12 cellular contexts compared by ENCODE assay signal in genomic region chr10:78042058-78042751, GRCh38. TPM values are rescaled to one million over a fixed set of nuclear protein-coding genes. Genes with fewer than 3 reads are reported as not detected.
DNase-seq lines count a peak whose midpoint lies in the region; ATAC-seq and TF ChIP-seq lines count a peak whose summit lies in the region.
"Had no signal": no experiment of that assay in that cellular context is flagged by ENCODE, and none has a peak within 500 bp of the region (broad histone marks: within the 10 kb centered on the region; RNA-seq: fewer than 3 reads in every experiment).

No MANE protein-coding gene starts in this region.

- H4K8ac ChIP-seq in trophoblast cell (ENCODE audit: low read depth, low read length): no peak overlapping the region

- H2BK12ac ChIP-seq in trophoblast cell (ENCODE audit: low read length): no peak overlapping the region

- no peak overlapping the region for H3K14ac ChIP-seq in trophoblast cell (ENCODE audit: low read length)

- H4K12ac ChIP-seq in trophoblast cell (ENCODE audit: low read depth, low read length): no peak overlapping the region

- no peak overlapping the region for H3K4me3 ChIP-seq in trophoblast cell (ENCODE audit: low read depth, low read length)
- H3K4me3 ChIP-seq: breast epithelium had no signal

- H3K4me1 ChIP-seq in trophoblast cell (ENCODE audit: control insufficient read depth in 1 of 2, insufficient read depth in 2 of 2, low read length in 2 of 2): no peaks in the 10 kb centered on the region
- H3K4me1 ChIP-seq: breast epithelium had no signal

- peaks cover 62% of the 10 kb centered on the region for H3K4me1 Mint-ChIP-seq in stimulated activated naive CD8-positive, alpha-beta T cell treated with anti-CD3 and anti-CD28 coated beads, Interleukin-15, Interleukin-2, amounts not matched to agents 100 ng/mL and 50 ng/mL, for 24 hours (ENCODE audit: low read depth)
- peaks cover 18% of the 10 kb centered on the region for H3K4me1 Mint-ChIP-seq in endothelial cell (ENCODE audit: unreplicated experiment)

- no peak overlapping the region for H3K9ac ChIP-seq in trophoblast cell (ENCODE audit: low read length)

- peaks cover 22 to 45% of the 10 kb centered on the region in 2 experiments for H3K36me3 ChIP-seq in trophoblast cell (ENCODE audit: control insufficient read depth in 1 of 2, insufficient read depth in 2 of 2, low read length in 2 of 2)

- H3K27ac ChIP-seq in trophoblast cell (ENCODE audit: low read depth, low read length): no peak overlapping the region
- H3K27ac ChIP-seq: breast epithelium had no signal

- no peak overlapping the region for H3K4ac ChIP-seq in trophoblast cell (ENCODE audit: low read depth, low read length)

- H3K23ac ChIP-seq in trophoblast cell (ENCODE audit: low read length): no peak overlapping the region

- no peaks in the 10 kb centered on the region for H3K27me3 ChIP-seq in trophoblast cell (ENCODE audit: insufficient read depth, low read length)
- H3K27me3 ChIP-seq: breast epithelium had no signal

- H2BK5ac ChIP-seq in trophoblast cell (ENCODE audit: low read depth, low read length, poor library complexity): no peak overlapping the region

- no peaks in the 10 kb centered on the region for H3K79me1 ChIP-seq in trophoblast cell (ENCODE audit: low read length)

- H3K18ac ChIP-seq in trophoblast cell (ENCODE audit: low read length): no peak overlapping the region

- no peaks in the 10 kb centered on the region for H3K9me3 Mint-ChIP-seq in stimulated activated naive CD8-positive, alpha-beta T cell treated with anti-CD3 and anti-CD28 coated beads, Interleukin-15, Interleukin-2, amounts not matched to agents 100 ng/mL and 50 ng/mL, for 24 hours
- H3K9me3 Mint-ChIP-seq in endothelial cell (ENCODE audit: unreplicated experiment): no peaks in the 10 kb centered on the region
- H3K9me3 Mint-ChIP-seq: CD4-positive, CD25-positive, alpha-beta regulatory T cell had no signal

- TF ChIP-seq CTCF in omental fat pad (IDR thresholded peaks at IDR 0.05): no peak
- TF ChIP-seq CTCF in endothelial cell (IDR thresholded peaks at IDR 0.05; ENCODE audit: unreplicated experiment): no peak

- no peaks in the 10 kb centered on the region for H3K9me3 ChIP-seq in trophoblast cell (ENCODE audit: insufficient read depth, low read depth, low read length)
- H3K9me3 ChIP-seq: breast epithelium had no signal

- no peak overlapping the region for H2AFZ ChIP-seq in trophoblast cell (ENCODE audit: insufficient read depth, low read length, poor library complexity)

- no peak overlapping the region for H4K91ac ChIP-seq in trophoblast cell (ENCODE audit: low read depth, low read length)

- ATAC-seq in stimulated activated naive CD8-positive, alpha-beta T cell treated with anti-CD3 and anti-CD28 coated beads, Interleukin-15, Interleukin-2, amounts not matched to agents 100 U/mL and 50 U/mL, for 24 hours: no peak
- ATAC-seq in omental fat pad (ENCODE audit: low FRiP score) (no peak), GM21576 (IDR thresholded peaks at IDR 0.05; ENCODE audit: unreplicated experiment) (no peak)

- H3K4me2 ChIP-seq in trophoblast cell (ENCODE audit: low read length): no peak overlapping the region

- no peak overlapping the region for H2AK5ac ChIP-seq in trophoblast cell (ENCODE audit: low read length)

- no peaks in the 10 kb centered on the region for H3K79me2 ChIP-seq in trophoblast cell (ENCODE audit: control insufficient read depth, insufficient read depth, low read length, poor library complexity)

- no CpG with 5 or more reads among the region's 2 CpGs for WGBS in trophoblast cell (ENCODE audit: extremely low coverage, insufficient coverage, insufficient read length)

- no peak for DNase-seq in stimulated activated naive CD8-positive, alpha-beta T cell treated with anti-CD3 and anti-CD28 coated beads, Interleukin-15, Interleukin-2, amounts not matched to agents 100 U/mL and 50 U/mL, for 24 hours
- peak; percentile 27 to 42 for DNase-seq in dermis microvascular lymphatic vessel endothelial cell (ENCODE audit: low read depth in 2 of 2)
- no peak for DNase-seq in omental fat pad (ENCODE audit: low spot score)
- no peak for DNase-seq in endothelial cell (ENCODE audit: low spot score)
- no peak for DNase-seq in trophoblast cell
- DNase-seq: CD4-positive, CD25-positive, alpha-beta regulatory T cell; Kasumi-1; T-helper 1 cell had no signal

- no peak overlapping the region for H3K4me3 Mint-ChIP-seq in stimulated activated naive CD8-positive, alpha-beta T cell treated with anti-CD3 and anti-CD28 coated beads, Interleukin-15, Interleukin-2, amounts not matched to agents 100 ng/mL and 50 ng/mL, for 24 hours
- H3K4me3 Mint-ChIP-seq in endothelial cell (ENCODE audit: unreplicated experiment): no peak overlapping the region

- no peaks in the 10 kb centered on the region for H3K27me3 Mint-ChIP-seq in stimulated activated naive CD8-positive, alpha-beta T cell treated with anti-CD3 and anti-CD28 coated beads, Interleukin-15, Interleukin-2, amounts not matched to agents 100 ng/mL and 50 ng/mL, for 24 hours
- H3K27me3 Mint-ChIP-seq in endothelial cell (ENCODE audit: unreplicated experiment): peaks cover 4% of the 10 kb centered on the region
- H3K27me3 Mint-ChIP-seq: CD4-positive, CD25-positive, alpha-beta regulatory T cell had no signal

- H3K27ac Mint-ChIP-seq in stimulated activated naive CD8-positive, alpha-beta T cell treated with anti-CD3 and anti-CD28 coated beads, Interleukin-15, Interleukin-2, amounts not matched to agents 100 ng/mL and 50 ng/mL, for 24 hours: peak overlapping the region; percentile 87
- H3K27ac Mint-ChIP-seq in endothelial cell (ENCODE audit: unreplicated experiment): no peak overlapping the region

- no peak overlapping the region for H2BK120ac ChIP-seq in trophoblast cell (ENCODE audit: insufficient read depth, low read length, poor library complexity)

- H3K36me3 Mint-ChIP-seq in stimulated activated naive CD8-positive, alpha-beta T cell treated with anti-CD3 and anti-CD28 coated beads, Interleukin-15, Interleukin-2, amounts not matched to agents 100 ng/mL and 50 ng/mL, for 24 hours (ENCODE audit: low read depth): peaks cover 64% of the 10 kb centered on the region
- peaks cover 20% of the 10 kb centered on the region for H3K36me3 Mint-ChIP-seq in endothelial cell (ENCODE audit: low read depth, unreplicated experiment)

TF ChIP-seq in PFSK-1, 5 proteins besides CTCF, POLR2A, EP300 and RAD21:
- TF ChIP-seq FOXP2 (optimal IDR thresholded peaks at IDR 0.05; ENCODE audit: borderline replicate concordance, extremely low read depth, extremely low read length, insufficient read depth) (no peak), POLR2AphosphoS5 (IDR thresholded peaks at IDR 0.05; ENCODE audit: low read depth, low read length) (peak; percentile 42), TAF1 (IDR thresholded peaks at IDR 0.05; ENCODE audit: borderline replicate concordance, insufficient read depth, low read length) (no peak)

RNA-seq across cellular contexts. Expression of gene RPS24, which starts 8.5 kb away (rescaled TPM):
- polyA plus RNA-seq in PFSK-1 (2012; ENCODE audit: insufficient read length, low read depth): 1,744 TPM
- total RNA-seq in dermis microvascular lymphatic vessel endothelial cell (1,484 and 1,977 TPM in 2 replicates), omental fat pad (1,000 to 10,000 TPM; 2,373 to 2,736 (median 2,495) TPM), endothelial cell (ENCODE audit: unreplicated experiment) (1,458 TPM)
- polyA plus RNA-seq in trophoblast cell (2013): 3,499 and 3,574 TPM in 2 replicates

RNA-seq across cellular contexts. Expression of gene POLR3A, which starts 12.9 kb away (rescaled TPM):
- polyA plus RNA-seq in PFSK-1 (2012; ENCODE audit: insufficient read length, low read depth): 22.5 TPM
- total RNA-seq in dermis microvascular lymphatic vessel endothelial cell (13.0 and 13.4 TPM in 2 replicates), omental fat pad (10 to 100 TPM in 3 of 4 donors, 1 to 10 TPM in 1; 9.6 to 18.5 (median 13.0) TPM), endothelial cell (ENCODE audit: unreplicated experiment) (18.4 TPM)
- 10.5 and 10.7 TPM in 2 replicates for polyA plus RNA-seq in trophoblast cell (2013)

Comparison
In these comparisons a context has a peak if more than half of its experiments do, and no peak if none do; other contexts are left out.
1. DNase-seq: peak in dermis microvascular lymphatic vessel endothelial cell (2 of 2); none in stimulated activated naive CD8-positive, alpha-beta T cell treated with anti-CD3 and anti-CD28 coated beads, Interleukin-15, Interleukin-2, amounts not matched to agents 100 U/mL and 50 U/mL, for 24 hours (single experiment), omental fat pad (single experiment), endothelial cell (single experiment) and trophoblast cell (0 of 2).